ENCODE assay signal across 16 cellular contexts in genomic region chr3:52137311-52137710, GRCh38. TPM values are rescaled to one million over a fixed set of nuclear protein-coding genes. Genes with fewer than 3 reads are reported as not detected.
DNase-seq lines count a peak whose midpoint lies in the region; ATAC-seq and TF ChIP-seq lines count a peak whose summit lies in the region.
"Had no signal": no experiment of that assay in that cellular context is flagged by ENCODE, and none has a peak within 500 bp of the region (broad histone marks: within the 10 kb centered on the region; RNA-seq: fewer than 3 reads in every experiment).

No MANE protein-coding gene starts in this region.

- H3K27me3 ChIP-seq in BLaER1 (no peaks in the 10 kb centered on the region), lower lobe of right lung (ENCODE audit: low read depth) (no peaks in the 10 kb centered on the region), thoracic aorta (replicated peaks; ENCODE audit: insufficient read depth) (no peaks in the 10 kb centered on the region)
- H3K27me3 ChIP-seq: Peyer's patch had no signal

- H3K4me1 Mint-ChIP-seq in T-helper 17 cell, result peaks cover 3% of the 10 kb centered on the region

- H3K4me3 ChIP-seq in BLaER1 (no peak overlapping the region), lower lobe of right lung (no peak overlapping the region), thoracic aorta (no peak overlapping the region)
- H3K4me3 ChIP-seq: K562, Peyer's patch had no signal

- no peak overlapping the region for H3K4me2 ChIP-seq in BLaER1

- H4K20me1 ChIP-seq in BLaER1, result no peaks in the 10 kb centered on the region

- no peak overlapping the region for H3K9ac ChIP-seq in BLaER1

- H3K27ac Mint-ChIP-seq in T-helper 17 cell, result peak overlapping the region; percentile 24

- TF ChIP-seq CTCF in lower lobe of right lung (IDR thresholded peaks at IDR 0.05), result no peak
- no peak for TF ChIP-seq CTCF in thoracic aorta (IDR thresholded peaks at IDR 0.05)

- intact Hi-C loops in lower lobe of right lung (cut with DNase I), result no loop called here

- H3K27ac ChIP-seq in BLaER1 (0 out of 2 replicates have a peak overlapping the region, but pooled peaks have one; percentile 4), lower lobe of right lung (peak overlapping the region; percentile 75), thoracic aorta (peak overlapping the region; percentile 36 to 44)

- no peaks in the 10 kb centered on the region for H3K36me3 Mint-ChIP-seq in T-helper 17 cell (ENCODE audit: low read depth)
- H3K36me3 Mint-ChIP-seq: CD8-positive, alpha-beta memory T cell had no signal

- H3K27me3 Mint-ChIP-seq in T-helper 17 cell, result no peaks in the 10 kb centered on the region
- H3K27me3 Mint-ChIP-seq: CD8-positive, alpha-beta memory T cell had no signal

- no peak for DNase-seq in T-helper 17 cell
- no peak for DNase-seq in lower lobe of right lung
- DNase-seq in thoracic aorta (ENCODE audit: low spot score), result no peak
- DNase-seq in GOT3 (lab: John Stamatoyannopoulos, UW), result no peak
- no peak for DNase-seq in NCI-H748 treated with DMSO at 0.1 percent for 48 hours (lab: John Stamatoyannopoulos, UW)
- DNase-seq: CD8-positive, alpha-beta memory T cell; NCI-H1105; NCI-H2081; NCI-H2171 treated with DMSO at 0.1 percent for 48 hours; NCI-H446; NCI-H69; NK-92 treated with Interleukin-12 subunit alpha and Interleukin-12 subunit beta, amount 100 ng/mL, for 24 hours; Peyer's patch had no signal

- H3K4me1 ChIP-seq in BLaER1, result peaks cover 34% of the 10 kb centered on the region
- peaks cover 21% of the 10 kb centered on the region for H3K4me1 ChIP-seq in lower lobe of right lung
- peaks cover 2 to 17% of the 10 kb centered on the region in 2 donors for H3K4me1 ChIP-seq in thoracic aorta (ENCODE audit: control insufficient read depth in 1 of 2, low read depth in 2 of 2)
- H3K4me1 ChIP-seq: Peyer's patch had no signal

- no peaks in the 10 kb centered on the region for H3K9me3 ChIP-seq in BLaER1
- no peaks in the 10 kb centered on the region for H3K9me3 ChIP-seq in T-helper 17 cell (ENCODE audit: control insufficient read depth, low read length, poor library complexity, severe bottlenecking)
- H3K9me3 ChIP-seq in lower lobe of right lung, result no peaks in the 10 kb centered on the region
- no peaks in the 10 kb centered on the region for H3K9me3 ChIP-seq in thoracic aorta
- H3K9me3 ChIP-seq: Peyer's patch had no signal

- no peak for ATAC-seq in T-helper 17 cell
- ATAC-seq in lower lobe of right lung, result no peak
- ATAC-seq in thoracic aorta (ENCODE audit: insufficient number of reproducible peaks, low FRiP score, low read depth), result no peak
- no peak for ATAC-seq in GM19324 (IDR thresholded peaks at IDR 0.05; ENCODE audit: low FRiP score, unreplicated experiment)
- ATAC-seq: K562 had no signal

- H3K36me3 ChIP-seq in BLaER1 (peaks cover 95% of the 10 kb centered on the region), lower lobe of right lung (no peaks in the 10 kb centered on the region), thoracic aorta (no peaks in the 10 kb centered on the region)
- H3K36me3 ChIP-seq: Peyer's patch had no signal

- no peak overlapping the region for H3K4me3 Mint-ChIP-seq in T-helper 17 cell
- H3K4me3 Mint-ChIP-seq: CD8-positive, alpha-beta memory T cell had no signal

RNA-seq across cellular contexts. Expression of gene POC1A, which starts 16.9 kb away (rescaled TPM):
- total RNA-seq in T-helper 17 cell (1 to 10 TPM in 1 of 2 donors, under 1 TPM in 1; 0.47 to 1.4 TPM), lower lobe of right lung (2.7 TPM), thoracic aorta (1 to 10 TPM in 1 of 2 donors, not detected in 1; 8.1 TPM)

Comparison
In these comparisons a context has a peak if more than half of its experiments do, and no peak if none do; other contexts are left out.
1. H3K27ac ChIP-seq: peak in every context shown above with its lines; median percentile 75 in lower lobe of right lung; 40 in thoracic aorta; 4 in BLaER1.